8 cellular contexts compared by ENCODE assay signal in genomic region chr12:47838286-47838931, GRCh38. TPM values are rescaled to one million over a fixed set of nuclear protein-coding genes. Genes with fewer than 3 reads are reported as not detected.
DNase-seq lines count a peak whose midpoint lies in the region; TF ChIP-seq lines count a peak whose summit lies in the region.

No MANE protein-coding gene starts in this region.

- TF ChIP-seq CTCF in right atrium auricular region (IDR thresholded peaks at IDR 0.05) = peak; percentile 61 to 81

- H3K4me1 ChIP-seq in right atrium auricular region = peaks cover 0 to 16% of the 10 kb centered on the region in 2 donors

- H3K27me3 ChIP-seq in right atrium auricular region = no peaks in the 10 kb centered on the region

- no peaks in the 10 kb centered on the region for H3K9me3 ChIP-seq in right atrium auricular region

- H3K4me3 ChIP-seq in right atrium auricular region = no peak overlapping the region

- no peak overlapping the region for H3K27ac ChIP-seq in right atrium auricular region

- peak; percentile 10 for DNase-seq in DMS153 treated with DMSO at 0.1 percent for 48 hours (lab: John Stamatoyannopoulos, UW; ENCODE audit: unreplicated experiment)
- DNase-seq in DMS153 (lab: John Stamatoyannopoulos, UW) = no peak
- peak; percentile 61 for DNase-seq in NAMALWA (ENCODE audit: low spot score)
- peak; percentile 48 for DNase-seq in activated naive CD4-positive, alpha-beta T cell treated with anti-CD3 and anti-CD28 coated beads, Interleukin-2, amount 50 U/mL, for 16 hours
- DNase-seq in right atrium auricular region (ENCODE audit: low spot score) = no peak
- peak; percentile 59 for DNase-seq in stimulated activated CD8-positive, alpha-beta memory T cell treated with anti-CD3 and anti-CD28 coated beads, Interleukin-4, amount 100 ng/mL, for 48 hours
- no peak for DNase-seq in ureter (ENCODE audit: low spot score)
- no peak for DNase-seq in mucosa of gallbladder (ENCODE audit: low spot score)

- no peaks in the 10 kb centered on the region for H3K36me3 ChIP-seq in right atrium auricular region

RNA-seq across cellular contexts. Expression of gene HDAC7, which starts 18.7 kb away (rescaled TPM):
- total RNA-seq in right atrium auricular region (10 to 100 TPM; 33.4 to 60.2 TPM), ureter (144 TPM), mucosa of gallbladder (120 TPM)

Comparison
In these comparisons a context has a peak if more than half of its experiments do, and no peak if none do; other contexts are left out.
1. DNase-seq: peak in DMS153 treated with DMSO at 0.1 percent for 48 hours (single experiment), NAMALWA (single experiment), activated naive CD4-positive, alpha-beta T cell treated with anti-CD3 and anti-CD28 coated beads, Interleukin-2, amount 50 U/mL, for 16 hours (single experiment) and stimulated activated CD8-positive, alpha-beta memory T cell treated with anti-CD3 and anti-CD28 coated beads, Interleukin-4, amount 100 ng/mL, for 48 hours (single experiment); none in DMS153 (single experiment), right atrium auricular region (single experiment), ureter (single experiment) and mucosa of gallbladder (single experiment).